Comparison of ENCODE assay signal across 9 cellular contexts in the genomic region with DNA sequence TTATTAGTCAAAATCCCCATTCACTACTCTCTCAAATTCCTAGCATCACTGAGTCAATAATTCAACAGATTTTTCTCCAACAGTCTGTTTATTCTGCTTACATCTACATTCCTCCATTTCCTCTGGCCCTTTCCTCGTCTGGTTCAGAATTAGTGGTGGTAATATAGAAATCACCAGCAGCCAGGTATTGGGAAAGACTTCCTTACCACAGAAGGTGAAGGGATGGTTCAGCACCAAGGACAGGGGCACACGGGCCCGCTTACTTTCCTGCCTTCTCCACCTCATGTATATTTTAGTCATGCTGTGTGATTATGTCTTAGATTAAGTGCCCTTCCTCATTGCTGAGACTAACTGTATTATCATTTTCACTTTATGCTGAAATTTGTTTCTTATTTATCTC.
A peak's percentile ranks its signal among the peaks of the same experiment; 100 is the strongest.
DNase-seq lines count a peak whose midpoint lies in the region; ATAC-seq and TF ChIP-seq lines count a peak whose summit lies in the region.
"Had no signal": no experiment of that assay in that cellular context is flagged by ENCODE, and none has a peak within 500 bp of the region (broad histone marks: within the 10 kb centered on the region; RNA-seq: fewer than 3 reads in every experiment).

No MANE protein-coding gene starts in this region.

- H3K4me3 Mint-ChIP-seq in CD8-positive, alpha-beta T cell: no peak overlapping the region

- CTCF ChIA-PET in CD8-positive, alpha-beta T cell (lab: Charles Lee): no interaction called here

- no peak for TF ChIP-seq CTCF in CD8-positive, alpha-beta T cell (IDR thresholded peaks at IDR 0.05)

- H3K36me3 ChIP-seq in CD8-positive, alpha-beta T cell (ENCODE audit: insufficient read depth, low read length): no peaks in the 10 kb centered on the region

- intact Hi-C loops in CD8-positive, alpha-beta T cell (cut with DNase I, micrococcal nuclease): no loop called here

- POLR2A ChIA-PET in CD8-positive, alpha-beta T cell (lab: Charles Lee): no interaction called here

- H3K4me1 Mint-ChIP-seq in CD8-positive, alpha-beta T cell (ENCODE audit: low read depth): no peaks in the 10 kb centered on the region

- H3K27ac ChIP-seq in CD8-positive, alpha-beta T cell (ENCODE audit: low read depth, low read length): no peak overlapping the region
- H3K27ac ChIP-seq: skin epidermis had no signal

- H3K27me3 ChIP-seq in CD8-positive, alpha-beta T cell (ENCODE audit: insufficient read depth, low read length): no peaks in the 10 kb centered on the region

- peak in 4 of 7 experiments; percentile 3 to 31 (median 24) for DNase-seq in CD8-positive, alpha-beta T cell
- peak; percentile 8 for DNase-seq in HuH-7.5 (ENCODE audit: low spot score)
- DNase-seq in activated CD8-positive, alpha-beta memory T cell treated with anti-CD3 and anti-CD28 coated beads for 24 hours: peak; percentile 61
- DNase-seq in left kidney (ENCODE audit: low read depth, low spot score): peak; percentile 93
- no peak for DNase-seq in OCI-M2 (lab: John Stamatoyannopoulos, UW; ENCODE audit: unreplicated experiment)
- no peak for DNase-seq in cerebellar cortex (ENCODE audit: low spot score)
- no peak for DNase-seq in NCI-H526 treated with DMSO at 0.1 percent for 48 hours (lab: John Stamatoyannopoulos, UW)

- no peak for ATAC-seq in CD8-positive, alpha-beta T cell
- ATAC-seq in HG03565 (IDR thresholded peaks at IDR 0.05; ENCODE audit: unreplicated experiment): no peak

- H3K4me1 ChIP-seq in CD8-positive, alpha-beta T cell (ENCODE audit: insufficient read depth, low read length): no peaks in the 10 kb centered on the region

- H3K9me3 ChIP-seq in CD8-positive, alpha-beta T cell (ENCODE audit: low read length): no peaks in the 10 kb centered on the region

- peaks cover 6% of the 10 kb centered on the region for H3K9me3 Mint-ChIP-seq in CD8-positive, alpha-beta T cell

- H3K4me3 ChIP-seq in CD8-positive, alpha-beta T cell (ENCODE audit: low read depth, low read length): no peak overlapping the region
- H3K4me3 ChIP-seq: skin epidermis had no signal

- H3K36me3 Mint-ChIP-seq in CD8-positive, alpha-beta T cell: no peaks in the 10 kb centered on the region

- no peak overlapping the region for H3K27ac Mint-ChIP-seq in CD8-positive, alpha-beta T cell

- no peaks in the 10 kb centered on the region for H3K27me3 Mint-ChIP-seq in CD8-positive, alpha-beta T cell (ENCODE audit: low read depth)

Comparison
In these comparisons a context has a peak if more than half of its experiments do, and no peak if none do; other contexts are left out.
1. DNase-seq: peak in CD8-positive, alpha-beta T cell (4 of 7), HuH-7.5 (single experiment), activated CD8-positive, alpha-beta memory T cell treated with anti-CD3 and anti-CD28 coated beads for 24 hours (single experiment) and left kidney (single experiment); none in OCI-M2 (single experiment), cerebellar cortex (single experiment) and NCI-H526 treated with DMSO at 0.1 percent for 48 hours (single experiment).